8 cellular contexts compared by ENCODE assay signal in the genomic region with DNA sequence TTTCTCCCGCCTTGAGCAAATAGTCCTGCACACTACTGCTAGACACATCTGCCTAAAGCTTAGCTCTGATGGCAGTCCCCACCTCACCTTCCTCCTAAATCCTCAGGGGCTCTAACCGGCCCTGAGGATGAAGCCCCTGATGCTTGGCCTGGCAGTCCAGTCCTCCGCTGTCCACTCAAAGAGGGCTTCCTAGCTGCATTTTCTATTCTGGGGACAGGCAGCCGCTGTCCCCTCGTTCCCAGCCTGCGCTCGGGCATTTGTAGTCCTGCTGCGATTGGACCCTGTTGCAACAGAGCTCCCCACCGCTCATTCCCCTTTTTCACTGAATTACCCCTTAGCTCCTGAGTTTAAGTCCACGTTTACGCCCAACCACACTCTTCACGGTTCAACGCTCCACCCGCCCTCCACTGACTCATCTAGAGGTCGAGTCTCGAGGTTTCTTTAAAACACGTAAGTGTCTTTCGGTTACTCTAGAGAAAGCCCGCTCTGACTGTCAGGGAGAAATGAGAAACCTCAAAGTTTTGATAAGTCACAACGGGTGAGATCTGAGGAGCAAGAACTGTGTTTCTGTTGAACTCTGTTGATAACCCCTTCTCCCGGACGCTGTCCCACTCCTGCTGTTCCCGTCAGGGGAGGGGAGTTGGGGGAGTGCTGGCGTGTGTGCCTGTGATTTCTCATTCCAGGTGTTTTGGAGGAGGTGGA. TPM values are rescaled to one million over a fixed set of nuclear protein-coding genes. Genes with fewer than 3 reads are reported as not detected.
DNase-seq lines count a peak whose midpoint lies in the region; ATAC-seq, FAIRE-seq and TF ChIP-seq lines count a peak whose summit lies in the region.

No MANE protein-coding gene starts in this region.

- H3K4me1 ChIP-seq in A549: peaks cover 60% of the 10 kb centered on the region
- H3K4me1 ChIP-seq in colonic mucosa: peaks cover 9% of the 10 kb centered on the region
- no peaks in the 10 kb centered on the region for H3K4me1 ChIP-seq in parathyroid adenoma

- ATAC-seq in A549: no peak; a peak in 1 of 6 replicates
- peak; percentile 59 for ATAC-seq in HG03460 (IDR thresholded peaks at IDR 0.05; ENCODE audit: unreplicated experiment)

- H3K27ac ChIP-seq in A549 (peak overlapping the region; percentile 95 to 99), VCaP (peak overlapping the region; percentile 73), colonic mucosa (peak overlapping the region; percentile 51), parathyroid adenoma (no peak overlapping the region)

- intact Hi-C loops in colonic mucosa (cut with DNase I): loop anchor here (2.0 to 5.0 kb wide), 2 partner anchors 163 to 202 kb away; no protein-coding TSS in a partner anchor

- POLR2A ChIA-PET in A549 (lab: Yijun Ruan, JAX): interaction anchor here (0.7 to 4.9 kb wide), 16 partner anchors 9 to 198 kb away, joined by 3 to 27 read pairs (median 10); partner anchors contain the start of genes IGFBP4 and TOP2A

- TF ChIP-seq POLR2A in A549 (IDR thresholded peaks at IDR 0.05; ENCODE audit: low read length): no peak

- CTCF ChIA-PET in A549 (lab: Yijun Ruan, JAX): interaction anchor here (0.5 to 26.0 kb wide), 53 partner anchors 9 to 1110 kb away, joined by 3 to 1144 read pairs (median 7); partner anchors contain the start of genes GJD3, IGFBP4, TNS4 and TOP2A

- no peak; the same call in 2 of the 3 replicates for TF ChIP-seq CTCF in A549 (IDR thresholded peaks at IDR 0.05)
- TF ChIP-seq CTCF in VCaP (conservative IDR thresholded peaks at IDR 0.05): peak; percentile 56
- no peak for TF ChIP-seq CTCF in colonic mucosa (IDR thresholded peaks at IDR 0.05)
- TF ChIP-seq CTCF in parathyroid adenoma (IDR thresholded peaks at IDR 0.05): no peak

- H3K4me3 ChIP-seq in A549: no peak overlapping the region
- peak overlapping the region; percentile 20 for H3K4me3 ChIP-seq in colonic mucosa
- no peak overlapping the region for H3K4me3 ChIP-seq in parathyroid adenoma (ENCODE audit: low read depth, low read length)

- H3K9ac ChIP-seq in colonic mucosa (ENCODE audit: low read depth in 2 of 2, low read length in 2 of 2): peak overlapping the region; percentile 26 to 55
- no peak overlapping the region for H3K9ac ChIP-seq in parathyroid adenoma

- TF ChIP-seq EP300 in A549 (IDR thresholded peaks at IDR 0.05): no peak

- no peaks in the 10 kb centered on the region for H3K9me3 ChIP-seq in A549
- H3K9me3 ChIP-seq in colonic mucosa: no peaks in the 10 kb centered on the region
- H3K9me3 ChIP-seq in parathyroid adenoma (ENCODE audit: control insufficient read depth, low read length): no peaks in the 10 kb centered on the region

- no peaks in the 10 kb centered on the region for H3K79me2 ChIP-seq in parathyroid adenoma

- no peak for TF ChIP-seq RAD21 in A549 (conservative IDR thresholded peaks at IDR 0.05 in 1 of 2, IDR thresholded peaks at IDR 0.05 in 1 of 2)

- DNase-seq in A549 (ENCODE audit: low read depth in 1 of 2, low spot score in 1 of 2) (no peak), GM19239 (ENCODE audit: insufficient read length, low spot score) (peak; percentile 70), colonic mucosa (peak; percentile 22), hippocampal formation (lab: John Stamatoyannopoulos, UW) (no peak), NCI-H1436 (lab: John Stamatoyannopoulos, UW) (no peak)

- FAIRE-seq in A549 (lab: Jason Lieb, UNC) (no peak), GM19239 (lab: Jason Lieb, UNC) (peak; percentile 97)

- H3K4me2 ChIP-seq in A549 (peak overlapping the region; percentile 69), parathyroid adenoma (ENCODE audit: low read length) (peak overlapping the region; percentile 59)

- H3K27me3 ChIP-seq in colonic mucosa (no peaks in the 10 kb centered on the region), parathyroid adenoma (ENCODE audit: control insufficient read depth, insufficient read depth, low read length) (no peaks in the 10 kb centered on the region)

- no peaks in the 10 kb centered on the region for H3K36me3 ChIP-seq in colonic mucosa
- no peaks in the 10 kb centered on the region for H3K36me3 ChIP-seq in parathyroid adenoma (ENCODE audit: control insufficient read depth, insufficient read depth, low read length)

- H2AFZ ChIP-seq in parathyroid adenoma: peak overlapping the region; percentile 45

- WGBS in A549 (ENCODE audit: missing lambda C conversion rate): 70% methylated on average over 24 of the region's 24 CpGs

TF ChIP-seq in A549, 52 proteins besides CTCF, POLR2A, EP300 and RAD21:
- TF ChIP-seq NPAS2 (CRISPR knock-in tag; IDR thresholded peaks at IDR 0.05; ENCODE audit: borderline replicate concordance): no peak
- peak; percentile 4 for TF ChIP-seq CHD2 (IDR thresholded peaks at IDR 0.05; ENCODE audit: low read length, partially characterized antibody)
- TF ChIP-seq PHF8 (IDR thresholded peaks at IDR 0.05; ENCODE audit: borderline replicate concordance, low read depth): no peak
- 0 out of 2 replicates have a peak, but pooled peaks have one; percentile 36 for TF ChIP-seq RARB (CRISPR knock-in tag; IDR thresholded peaks at IDR 0.05)
- no peak for TF ChIP-seq TP53 (CRISPR knock-in tag; IDR thresholded peaks at IDR 0.05)
- TF ChIP-seq FOSB (CRISPR knock-in tag; IDR thresholded peaks at IDR 0.05): no peak
- no peak for TF ChIP-seq EHF (CRISPR knock-in tag; IDR thresholded peaks at IDR 0.05)
- no peak for TF ChIP-seq NFE2L2 (conservative IDR thresholded peaks at IDR 0.05; ENCODE audit: low read length)
- TF ChIP-seq FOXS1 (CRISPR knock-in tag; IDR thresholded peaks at IDR 0.05): no peak
- TF ChIP-seq, protein P1, sequence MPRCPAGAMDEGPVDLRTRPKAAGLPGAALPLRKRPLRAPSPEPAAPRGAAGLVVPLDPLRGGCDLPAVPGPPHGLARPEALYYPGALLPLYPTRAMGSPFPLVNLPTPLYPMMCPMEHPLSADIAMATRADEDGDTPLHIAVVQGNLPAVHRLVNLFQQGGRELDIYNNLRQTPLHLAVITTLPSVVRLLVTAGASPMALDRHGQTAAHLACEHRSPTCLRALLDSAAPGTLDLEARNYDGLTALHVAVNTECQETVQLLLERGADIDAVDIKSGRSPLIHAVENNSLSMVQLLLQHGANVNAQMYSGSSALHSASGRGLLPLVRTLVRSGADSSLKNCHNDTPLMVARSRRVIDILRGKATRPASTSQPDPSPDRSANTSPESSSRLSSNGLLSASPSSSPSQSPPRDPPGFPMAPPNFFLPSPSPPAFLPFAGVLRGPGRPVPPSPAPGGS (IDR thresholded peaks at IDR 0.05): no peak
- TF ChIP-seq CBX8 (IDR thresholded peaks at IDR 0.05): no peak
- TF ChIP-seq KDM5A (IDR thresholded peaks at IDR 0.05): no peak
- no peak for TF ChIP-seq ZSCAN20 (CRISPR knock-in tag; IDR thresholded peaks at IDR 0.05)
- no peak for TF ChIP-seq MAX (IDR thresholded peaks at IDR 0.05)
- no peak for TF ChIP-seq CHD4 (IDR thresholded peaks at IDR 0.05; ENCODE audit: borderline replicate concordance)

RNA-seq across cellular contexts. Expression of gene CCR7, which starts 4.5 kb away (rescaled TPM):
- 1.4 and 1.9 TPM in 2 replicates for polyA plus RNA-seq in A549 (2011; rRNA removed)
- polyA plus RNA-seq in A549 (2012; cell fraction: cytosol; rRNA removed): 0.79 and 1.5 TPM in 2 replicates
- polyA plus RNA-seq in A549 (2012; cell fraction: nucleus; rRNA removed): 3.0 and 3.2 TPM in 2 replicates
- polyA plus RNA-seq in A549 (2017; fragmentation: RNase III; extraction: RNeasy Plus Mini Kit Qiagen cat#74134 plus additional on column Dnase treatment): 0.72 to 0.84 TPM (median 0.76 TPM) in 3 replicates
- polyA minus RNA-seq in A549 (2011; rRNA and poly(A)+ RNA removed): 1.7 and 3.3 TPM in 2 replicates
- total RNA-seq in colonic mucosa: 1 to 10 TPM in 1 of 2 donors, under 1 TPM in 1; 0.72 to 1.9 TPM

RNA-seq across cellular contexts. Expression of gene TNS4, which starts 59.3 kb away (rescaled TPM):
- polyA plus RNA-seq in A549 (2011; rRNA removed) (24.2 and 45.9 TPM in 2 replicates), A549 (2017; fragmentation: RNase III; extraction: RNeasy Plus Mini Kit Qiagen cat#74134 plus additional on column Dnase treatment) (61.6 to 75.9 TPM (median 73.5 TPM) in 3 replicates)
- polyA plus RNA-seq in A549 (2012; cell fraction: cytosol; rRNA removed): 18.0 and 30.2 TPM in 2 replicates
- polyA plus RNA-seq in A549 (2012; cell fraction: nucleus; rRNA removed): 83.8 and 125 TPM in 2 replicates
- polyA minus RNA-seq in A549 (2011; rRNA and poly(A)+ RNA removed): 62.8 and 79.7 TPM in 2 replicates
- total RNA-seq in colonic mucosa: 10 to 100 TPM in 1 of 2 donors, 1 to 10 TPM in 1; 8.8 to 20.4 TPM

Comparison
In these comparisons a context has a peak if more than half of its experiments do, and no peak if none do; other contexts are left out.
1. DNase-seq: peak in GM19239 (single experiment) and colonic mucosa (single experiment); none in A549 (0 of 2), hippocampal formation (0 of 2) and NCI-H1436 (single experiment).